ENCODE assay signal across 18 cellular contexts in the genomic region with DNA sequence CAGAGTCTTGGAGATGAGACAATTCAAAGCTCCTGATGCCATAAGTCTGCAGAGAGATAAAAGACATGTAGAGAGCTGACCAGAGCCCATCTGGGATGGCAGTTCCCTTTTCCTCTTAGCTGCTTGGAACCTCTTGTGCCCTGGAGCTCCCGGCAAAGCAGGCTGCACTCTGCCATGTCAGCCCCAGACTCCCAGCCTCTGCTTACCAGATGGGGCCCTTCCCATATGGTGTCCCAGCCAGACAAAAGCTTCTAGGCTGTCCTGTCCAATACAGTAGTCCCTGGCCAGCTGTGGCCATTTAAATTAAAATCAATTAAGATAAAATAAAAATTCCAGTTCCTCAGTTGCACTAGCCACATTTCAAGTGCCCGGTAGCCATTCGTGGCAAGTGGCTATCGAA.
DNase-seq lines count a peak whose midpoint lies in the region; ATAC-seq, FAIRE-seq and TF ChIP-seq lines count a peak whose summit lies in the region.
"Had no signal": no experiment of that assay in that cellular context is flagged by ENCODE, and none has a peak within 500 bp of the region (broad histone marks: within the 10 kb centered on the region; RNA-seq: fewer than 3 reads in every experiment).

No MANE protein-coding gene starts in this region.

- peak; percentile 40 for FAIRE-seq in bronchial epithelial cell (lab: Jason Lieb, UNC)
- FAIRE-seq: GM12878, GM19239 had no signal

- no peak overlapping the region for H3K27ac ChIP-seq in PC-3 (ENCODE audit: low read length)
- H3K27ac ChIP-seq: GM23248 had no signal

- BruUV-seq in PC-3 (replicated peaks; lab: Mats Ljungman, UMichigan): no TSS peak

- H3F3A ChIP-seq in PC-3 (ENCODE audit: low read length, unreplicated experiment): no peaks in the 10 kb centered on the region

- ATAC-seq in PC-3: no peak
- ATAC-seq: GM12878, HCT116 had no signal

- H3K36me3 ChIP-seq in bronchial epithelial cell (ENCODE audit: control insufficient read depth, insufficient read depth, low read length) (no peaks in the 10 kb centered on the region), PC-3 (ENCODE audit: low read depth, low read length) (no peaks in the 10 kb centered on the region)

- no peaks in the 10 kb centered on the region for H3K79me2 ChIP-seq in PC-3 (ENCODE audit: low read length)

- no peaks in the 10 kb centered on the region for H3K9me3 ChIP-seq in PC-3 (ENCODE audit: low read length)

- H3K27ac Mint-ChIP-seq in glutamatergic neuron (ENCODE audit: unreplicated experiment): no peak overlapping the region
- H3K27ac Mint-ChIP-seq: CD4-positive, alpha-beta memory T cell; H9 had no signal

- POLR2A ChIA-PET in PC-3 (lab: Charles Lee; ENCODE audit: unreplicated experiment): no interaction called here

- no peak for TF ChIP-seq CTCF in bronchial epithelial cell (IDR thresholded peaks at IDR 0.05; ENCODE audit: insufficient read depth, low read length, severe bottlenecking)
- no peak for TF ChIP-seq CTCF in glutamatergic neuron (IDR thresholded peaks at IDR 0.05; ENCODE audit: partially characterized antibody, unreplicated experiment)
- TF ChIP-seq CTCF in PC-3 (conservative IDR thresholded peaks at IDR 0.05; ENCODE audit: low read depth, low read length): no peak

- DNase-seq in NCI-H69 (lab: John Stamatoyannopoulos, UW) (peak; percentile 22), bronchial epithelial cell (ENCODE audit: low read depth) (no peak), glutamatergic neuron (peak; percentile 30), midbrain (lab: John Stamatoyannopoulos, UW) (no peak), PC-3 (no peak), cerebellum (ENCODE audit: low spot score) (no peak)
- DNase-seq: C1 segment of cervical spinal cord; Calu3; CD4-positive, alpha-beta memory T cell; COR-L47; DMS79; EL; GDM1; H9 had no signal

- H3K27me3 Mint-ChIP-seq in glutamatergic neuron (ENCODE audit: unreplicated experiment): peaks cover 1% of the 10 kb centered on the region

- no peak overlapping the region for H3K9ac ChIP-seq in PC-3 (ENCODE audit: low read length)
- H3K9ac ChIP-seq: GM23248 had no signal

- peaks cover 5% of the 10 kb centered on the region for H3K4me1 Mint-ChIP-seq in glutamatergic neuron (ENCODE audit: low read depth, unreplicated experiment)

- H3K36me3 Mint-ChIP-seq in glutamatergic neuron (ENCODE audit: unreplicated experiment): no peaks in the 10 kb centered on the region
- H3K36me3 Mint-ChIP-seq: CD4-positive, alpha-beta memory T cell had no signal

- no peaks in the 10 kb centered on the region for H3K9me3 Mint-ChIP-seq in glutamatergic neuron (ENCODE audit: unreplicated experiment)
- H3K9me3 Mint-ChIP-seq: CD4-positive, alpha-beta memory T cell; H9 had no signal

- no peak overlapping the region for H3K4me3 Mint-ChIP-seq in glutamatergic neuron (ENCODE audit: unreplicated experiment)
- H3K4me3 Mint-ChIP-seq: CD4-positive, alpha-beta memory T cell; H9 had no signal

- no peak overlapping the region for H2AFZ ChIP-seq in PC-3 (ENCODE audit: low read length)
- H2AFZ ChIP-seq: GM23248 had no signal

- H3K27me3 ChIP-seq in bronchial epithelial cell (ENCODE audit: control insufficient read depth, insufficient read depth, low read length): no peaks in the 10 kb centered on the region
- H3K27me3 ChIP-seq in PC-3 (ENCODE audit: low read length): peaks cover 10% of the 10 kb centered on the region; the same call in 1 of the 2 replicates

- CTCF ChIA-PET in PC-3 (lab: Charles Lee): no interaction called here

- peaks cover 7% of the 10 kb centered on the region; the same call in 1 of the 2 replicates for H3K4me1 ChIP-seq in PC-3 (ENCODE audit: insufficient read depth, low read length)

- no peaks in the 10 kb centered on the region for H3K9me2 ChIP-seq in PC-3 (replicated peaks; ENCODE audit: low read length)

- H3K4me2 ChIP-seq in PC-3 (ENCODE audit: low read length): no peak overlapping the region

- intact Hi-C loops in PC-3 (cut with micrococcal nuclease): no loop called here

- no peaks in the 10 kb centered on the region for H4K20me1 ChIP-seq in PC-3 (ENCODE audit: low read length)

- H3K4me3 ChIP-seq in bronchial epithelial cell (ENCODE audit: low read depth, low read length) (no peak overlapping the region), PC-3 (ENCODE audit: low read length) (no peak overlapping the region)
- H3K4me3 ChIP-seq: GM12878, GM23248 had no signal

Comparison
In these comparisons a context has a peak if more than half of its experiments do, and no peak if none do; other contexts are left out.
1. DNase-seq: peak in NCI-H69 (single experiment) and glutamatergic neuron (single experiment); none in bronchial epithelial cell (single experiment), midbrain (single experiment), PC-3 (single experiment) and cerebellum (single experiment).